ENCODE assay signal across 8 cellular contexts in genomic region chr2:68252407-68253210, GRCh38. TPM values are rescaled to one million over a fixed set of nuclear protein-coding genes. Genes with fewer than 3 reads are reported as not detected.
A peak's percentile ranks its signal among the peaks of the same experiment; 100 is the strongest.
DNase-seq lines count a peak whose midpoint lies in the region; ATAC-seq and TF ChIP-seq lines count a peak whose summit lies in the region.

TSS of gene PPP3R1 (minus strand) at chr2:68252532. CDS start at chr2:68252127, 405 bp downstream.

- peak within 1 kb of the TSS; percentile 91 for H2AFZ ChIP-seq in parathyroid adenoma

- peaks cover 30% of the 10 kb centered on the region for H3K79me2 ChIP-seq in parathyroid adenoma

- H3K9me3 ChIP-seq in adipocyte (ENCODE audit: control insufficient read depth, low read length) (no peaks in the 10 kb centered on the region), cardiac muscle cell (ENCODE audit: low read depth) (no peaks in the 10 kb centered on the region), parathyroid adenoma (ENCODE audit: control insufficient read depth, low read length) (no peaks in the 10 kb centered on the region), tibial artery (no peaks in the 10 kb centered on the region)

- H3K4me1 ChIP-seq in adipocyte (ENCODE audit: control insufficient read depth, insufficient read depth, low read length) (peaks cover 42% of the 10 kb centered on the region), cardiac muscle cell (ENCODE audit: low read depth) (peaks cover 28% of the 10 kb centered on the region), parathyroid adenoma (peaks cover 20% of the 10 kb centered on the region), tibial artery (peaks cover 0 to 38% (median 24%) of the 10 kb centered on the region in 4 donors)

- DNase-seq in NCI-H1436 (lab: John Stamatoyannopoulos, UW), result peak; percentile 95
- peak; percentile 90 for DNase-seq in T follicular helper cell (ENCODE audit: low read depth)
- peak; percentile 98 for DNase-seq in adipocyte (ENCODE audit: low read depth)
- peak; percentile 96 to 99 for DNase-seq in cardiac muscle cell (ENCODE audit: low read depth in 1 of 2, low spot score in 1 of 2)
- DNase-seq in tibial artery, result peak; percentile 93 to 97

- H3K27ac ChIP-seq in cardiac muscle cell (peak within 1 kb of the TSS; percentile 99), parathyroid adenoma (peak within 1 kb of the TSS; percentile 94), tibial artery (peak within 1 kb of the TSS; percentile 94 to 96)

- intact Hi-C loops in tibial artery (cut with DNase I; ENCODE audit: low total_unique reads), result no loop called here

- peak within 1 kb of the TSS; percentile 99 for H3K9ac ChIP-seq in adipocyte (ENCODE audit: low read length)
- H3K9ac ChIP-seq in parathyroid adenoma, result peak within 1 kb of the TSS; percentile 56

- peak within 1 kb of the TSS; percentile 93 for H3K4me2 ChIP-seq in parathyroid adenoma (ENCODE audit: low read length)

- TF ChIP-seq CTCF in GM12875 (IDR thresholded peaks at IDR 0.05; ENCODE audit: borderline replicate concordance, insufficient read depth, low read depth, low read length) (no peak), cardiac muscle cell (IDR thresholded peaks at IDR 0.05; ENCODE audit: low read depth, low read length) (no peak), parathyroid adenoma (IDR thresholded peaks at IDR 0.05) (no peak), tibial artery (IDR thresholded peaks at IDR 0.05) (no peak)

- H3K36me3 ChIP-seq in adipocyte (ENCODE audit: control insufficient read depth, insufficient read depth, low read length, severe bottlenecking) (no peaks in the 10 kb centered on the region), cardiac muscle cell (no peaks in the 10 kb centered on the region), parathyroid adenoma (ENCODE audit: control insufficient read depth, insufficient read depth, low read length) (no peaks in the 10 kb centered on the region), tibial artery (no peaks in the 10 kb centered on the region)

- ATAC-seq in HG02763 (IDR thresholded peaks at IDR 0.05; ENCODE audit: unreplicated experiment), result peak; percentile 83

- H3K4me3 ChIP-seq in GM12875 (ENCODE audit: low read depth, low read length) (peak within 1 kb of the TSS; percentile 85), adipocyte (ENCODE audit: low read length) (peak within 1 kb of the TSS; percentile 100), cardiac muscle cell (peak within 1 kb of the TSS; percentile 93), parathyroid adenoma (ENCODE audit: low read depth, low read length) (peak within 1 kb of the TSS; percentile 83), tibial artery (peak within 1 kb of the TSS; percentile 75 to 88)

- H3K27me3 ChIP-seq in adipocyte (replicated peaks; ENCODE audit: control insufficient read depth, insufficient read depth, low read length) (no peaks in the 10 kb centered on the region), cardiac muscle cell (no peaks in the 10 kb centered on the region), parathyroid adenoma (ENCODE audit: control insufficient read depth, insufficient read depth, low read length) (no peaks in the 10 kb centered on the region), tibial artery (no peaks in the 10 kb centered on the region)

RNA-seq across cellular contexts. Expression of gene PPP3R1, which starts in this region (rescaled TPM):
- 16.3 and 17.0 TPM in 2 replicates for total RNA-seq in cardiac muscle cell
- 2.3 and 4.4 TPM in 2 replicates for polyA plus RNA-seq in cardiac muscle cell

Comparison
In these comparisons a context has a peak if more than half of its experiments do, and no peak if none do; other contexts are left out.
1. Peak in every context shown above with its lines: DNase-seq, ATAC-seq, H3K4me3 ChIP-seq and H3K27ac ChIP-seq.